Comparison of ENCODE assay signal across 1 cellular context in genomic region chr3:128006471-128007424, GRCh38.
TF ChIP-seq lines count a peak whose summit lies in the region.

No MANE protein-coding gene starts in this region.

TF ChIP-seq in HepG2, 621 proteins besides CTCF, POLR2A, EP300 and RAD21 (continued from another document and continues in another):
- TF ChIP-seq GRHL1 (CRISPR knock-in tag; conservative IDR thresholded peaks at IDR 0.05) (no peak), SP4 (CRISPR knock-in tag; IDR thresholded peaks at IDR 0.05) (no peak), HIC2 (CRISPR knock-in tag; IDR thresholded peaks at IDR 0.05; ENCODE audit: low read depth) (0 out of 2 replicates have a peak, but pooled peaks have one; percentile 24), ZNF570 (CRISPR knock-in tag; IDR thresholded peaks at IDR 0.05; ENCODE audit: borderline replicate concordance) (no peak), ZNF530 (CRISPR knock-in tag; IDR thresholded peaks at IDR 0.05; ENCODE audit: low read depth) (no peak), ZKSCAN8 (CRISPR knock-in tag; IDR thresholded peaks at IDR 0.05; ENCODE audit: borderline replicate concordance) (no peak), ZNF619 (CRISPR knock-in tag; IDR thresholded peaks at IDR 0.05) (no peak), ZNF354B (CRISPR knock-in tag; IDR thresholded peaks at IDR 0.05) (no peak), DMAP1 (CRISPR knock-in tag; IDR thresholded peaks at IDR 0.05) (0 out of 2 replicates have a peak, but pooled peaks have one; percentile 14), ZNF274 (CRISPR knock-in tag; IDR thresholded peaks at IDR 0.05) (no peak), ZNF431 (CRISPR knock-in tag; IDR thresholded peaks at IDR 0.05; ENCODE audit: borderline replicate concordance, low read depth) (no peak), DNMT3B (CRISPR knock-in tag; conservative IDR thresholded peaks at IDR 0.05) (no peak), KDM2A (CRISPR knock-in tag; IDR thresholded peaks at IDR 0.05; ENCODE audit: borderline replicate concordance, low read depth) (peak; percentile 27; the same call in 1 of the 2 replicates), ZBTB46 (CRISPR knock-in tag; IDR thresholded peaks at IDR 0.05; ENCODE audit: borderline replicate concordance) (no peak), ZFX (CRISPR knock-in tag; IDR thresholded peaks at IDR 0.05; ENCODE audit: low read depth) (peak; percentile 40; the same call in 1 of the 2 replicates), AHR (CRISPR knock-in tag; IDR thresholded peaks at IDR 0.05) (no peak), ATF7 (IDR thresholded peaks at IDR 0.05) (no peak), ATF7 (CRISPR knock-in tag; IDR thresholded peaks at IDR 0.05) (peak; percentile 21; the same call in 1 of the 2 replicates), ZNF251 (CRISPR knock-in tag; IDR thresholded peaks at IDR 0.05) (no peak), SAP130 (CRISPR knock-in tag; IDR thresholded peaks at IDR 0.05; ENCODE audit: low read depth) (peak; percentile 25; the same call in 1 of the 2 replicates), ZBTB38 (CRISPR knock-in tag; IDR thresholded peaks at IDR 0.05) (0 out of 2 replicates have a peak, but pooled peaks have one; percentile 49), CHD4 (IDR thresholded peaks at IDR 0.05; ENCODE audit: borderline replicate concordance, low read length) (no peak), AFF4 (CRISPR knock-in tag; IDR thresholded peaks at IDR 0.05) (no peak)
- TF ChIP-seq, protein P1, sequence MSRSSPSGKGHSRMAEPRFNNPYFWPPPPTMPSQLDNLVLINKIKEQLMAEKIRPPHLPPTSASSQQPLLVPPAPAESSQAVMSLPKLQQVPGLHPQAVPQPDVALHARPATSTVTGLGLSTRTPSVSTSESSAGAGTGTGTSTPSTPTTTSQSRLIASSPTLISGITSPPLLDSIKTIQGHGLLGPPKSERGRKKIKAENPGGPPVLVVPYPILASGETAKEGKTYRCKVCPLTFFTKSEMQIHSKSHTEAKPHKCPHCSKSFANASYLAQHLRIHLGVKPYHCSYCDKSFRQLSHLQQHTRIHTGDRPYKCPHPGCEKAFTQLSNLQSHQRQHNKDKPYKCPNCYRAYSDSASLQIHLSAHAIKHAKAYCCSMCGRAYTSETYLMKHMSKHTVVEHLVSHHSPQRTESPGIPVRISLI (CRISPR knock-in tag; IDR thresholded peaks at IDR 0.05; ENCODE audit: borderline replicate concordance): no peak
- TF ChIP-seq, protein P2, sequence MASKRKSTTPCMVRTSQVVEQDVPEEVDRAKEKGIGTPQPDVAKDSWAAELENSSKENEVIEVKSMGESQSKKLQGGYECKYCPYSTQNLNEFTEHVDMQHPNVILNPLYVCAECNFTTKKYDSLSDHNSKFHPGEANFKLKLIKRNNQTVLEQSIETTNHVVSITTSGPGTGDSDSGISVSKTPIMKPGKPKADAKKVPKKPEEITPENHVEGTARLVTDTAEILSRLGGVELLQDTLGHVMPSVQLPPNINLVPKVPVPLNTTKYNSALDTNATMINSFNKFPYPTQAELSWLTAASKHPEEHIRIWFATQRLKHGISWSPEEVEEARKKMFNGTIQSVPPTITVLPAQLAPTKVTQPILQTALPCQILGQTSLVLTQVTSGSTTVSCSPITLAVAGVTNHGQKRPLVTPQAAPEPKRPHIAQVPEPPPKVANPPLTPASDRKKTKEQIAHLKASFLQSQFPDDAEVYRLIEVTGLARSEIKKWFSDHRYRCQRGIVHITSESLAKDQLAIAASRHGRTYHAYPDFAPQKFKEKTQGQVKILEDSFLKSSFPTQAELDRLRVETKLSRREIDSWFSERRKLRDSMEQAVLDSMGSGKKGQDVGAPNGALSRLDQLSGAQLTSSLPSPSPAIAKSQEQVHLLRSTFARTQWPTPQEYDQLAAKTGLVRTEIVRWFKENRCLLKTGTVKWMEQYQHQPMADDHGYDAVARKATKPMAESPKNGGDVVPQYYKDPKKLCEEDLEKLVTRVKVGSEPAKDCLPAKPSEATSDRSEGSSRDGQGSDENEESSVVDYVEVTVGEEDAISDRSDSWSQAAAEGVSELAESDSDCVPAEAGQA (IDR thresholded peaks at IDR 0.05; ENCODE audit: low read depth): no peak
- TF ChIP-seq, protein P2 (CRISPR knock-in tag; IDR thresholded peaks at IDR 0.05; ENCODE audit: borderline replicate concordance): no peak
- TF ChIP-seq, protein P3, sequence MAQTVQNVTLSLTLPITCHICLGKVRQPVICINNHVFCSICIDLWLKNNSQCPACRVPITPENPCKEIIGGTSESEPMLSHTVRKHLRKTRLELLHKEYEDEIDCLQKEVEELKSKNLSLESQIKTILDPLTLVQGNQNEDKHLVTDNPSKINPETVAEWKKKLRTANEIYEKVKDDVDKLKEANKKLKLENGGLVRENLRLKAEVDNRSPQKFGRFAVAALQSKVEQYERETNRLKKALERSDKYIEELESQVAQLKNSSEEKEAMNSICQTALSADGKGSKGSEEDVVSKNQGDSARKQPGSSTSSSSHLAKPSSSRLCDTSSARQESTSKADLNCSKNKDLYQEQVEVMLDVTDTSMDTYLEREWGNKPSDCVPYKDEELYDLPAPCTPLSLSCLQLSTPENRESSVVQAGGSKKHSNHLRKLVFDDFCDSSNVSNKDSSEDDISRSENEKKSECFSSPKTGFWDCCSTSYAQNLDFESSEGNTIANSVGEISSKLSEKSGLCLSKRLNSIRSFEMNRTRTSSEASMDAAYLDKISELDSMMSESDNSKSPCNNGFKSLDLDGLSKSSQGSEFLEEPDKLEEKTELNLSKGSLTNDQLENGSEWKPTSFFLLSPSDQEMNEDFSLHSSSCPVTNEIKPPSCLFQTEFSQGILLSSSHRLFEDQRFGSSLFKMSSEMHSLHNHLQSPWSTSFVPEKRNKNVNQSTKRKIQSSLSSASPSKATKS (CRISPR knock-in tag; IDR thresholded peaks at IDR 0.05): no peak
- TF ChIP-seq, protein P4, sequence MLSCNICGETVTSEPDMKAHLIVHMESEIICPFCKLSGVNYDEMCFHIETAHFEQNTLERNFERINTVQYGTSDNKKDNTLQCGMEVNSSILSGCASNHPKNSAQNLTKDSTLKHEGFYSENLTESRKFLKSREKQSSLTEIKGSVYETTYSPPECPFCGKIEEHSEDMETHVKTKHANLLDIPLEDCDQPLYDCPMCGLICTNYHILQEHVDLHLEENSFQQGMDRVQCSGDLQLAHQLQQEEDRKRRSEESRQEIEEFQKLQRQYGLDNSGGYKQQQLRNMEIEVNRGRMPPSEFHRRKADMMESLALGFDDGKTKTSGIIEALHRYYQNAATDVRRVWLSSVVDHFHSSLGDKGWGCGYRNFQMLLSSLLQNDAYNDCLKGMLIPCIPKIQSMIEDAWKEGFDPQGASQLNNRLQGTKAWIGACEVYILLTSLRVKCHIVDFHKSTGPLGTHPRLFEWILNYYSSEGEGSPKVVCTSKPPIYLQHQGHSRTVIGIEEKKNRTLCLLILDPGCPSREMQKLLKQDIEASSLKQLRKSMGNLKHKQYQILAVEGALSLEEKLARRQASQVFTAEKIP (CRISPR knock-in tag; IDR thresholded peaks at IDR 0.05; ENCODE audit: borderline replicate concordance): no peak
- TF ChIP-seq, protein P5, sequence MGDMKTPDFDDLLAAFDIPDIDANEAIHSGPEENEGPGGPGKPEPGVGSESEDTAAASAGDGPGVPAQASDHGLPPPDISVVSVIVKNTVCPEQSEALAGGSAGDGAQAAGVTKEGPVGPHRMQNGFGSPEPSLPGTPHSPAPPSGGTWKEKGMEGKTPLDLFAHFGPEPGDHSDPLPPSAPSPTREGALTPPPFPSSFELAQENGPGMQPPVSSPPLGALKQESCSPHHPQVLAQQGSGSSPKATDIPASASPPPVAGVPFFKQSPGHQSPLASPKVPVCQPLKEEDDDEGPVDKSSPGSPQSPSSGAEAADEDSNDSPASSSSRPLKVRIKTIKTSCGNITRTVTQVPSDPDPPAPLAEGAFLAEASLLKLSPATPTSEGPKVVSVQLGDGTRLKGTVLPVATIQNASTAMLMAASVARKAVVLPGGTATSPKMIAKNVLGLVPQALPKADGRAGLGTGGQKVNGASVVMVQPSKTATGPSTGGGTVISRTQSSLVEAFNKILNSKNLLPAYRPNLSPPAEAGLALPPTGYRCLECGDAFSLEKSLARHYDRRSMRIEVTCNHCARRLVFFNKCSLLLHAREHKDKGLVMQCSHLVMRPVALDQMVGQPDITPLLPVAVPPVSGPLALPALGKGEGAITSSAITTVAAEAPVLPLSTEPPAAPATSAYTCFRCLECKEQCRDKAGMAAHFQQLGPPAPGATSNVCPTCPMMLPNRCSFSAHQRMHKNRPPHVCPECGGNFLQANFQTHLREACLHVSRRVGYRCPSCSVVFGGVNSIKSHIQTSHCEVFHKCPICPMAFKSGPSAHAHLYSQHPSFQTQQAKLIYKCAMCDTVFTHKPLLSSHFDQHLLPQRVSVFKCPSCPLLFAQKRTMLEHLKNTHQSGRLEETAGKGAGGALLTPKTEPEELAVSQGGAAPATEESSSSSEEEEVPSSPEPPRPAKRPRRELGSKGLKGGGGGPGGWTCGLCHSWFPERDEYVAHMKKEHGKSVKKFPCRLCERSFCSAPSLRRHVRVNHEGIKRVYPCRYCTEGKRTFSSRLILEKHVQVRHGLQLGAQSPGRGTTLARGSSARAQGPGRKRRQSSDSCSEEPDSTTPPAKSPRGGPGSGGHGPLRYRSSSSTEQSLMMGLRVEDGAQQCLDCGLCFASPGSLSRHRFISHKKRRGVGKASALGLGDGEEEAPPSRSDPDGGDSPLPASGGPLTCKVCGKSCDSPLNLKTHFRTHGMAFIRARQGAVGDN (CRISPR knock-in tag; IDR thresholded peaks at IDR 0.05): peak; percentile 72
